In genomic region chr5:177938767-177939166, GRCh38 we compare ENCODE assay signal across 10 cellular contexts. TPM values are rescaled to one million over a fixed set of nuclear protein-coding genes. Genes with fewer than 3 reads are reported as not detected.
DNase-seq lines count a peak whose midpoint lies in the region; ATAC-seq and TF ChIP-seq lines count a peak whose summit lies in the region.
"Not testable (repeated sequence)": the region's sequence is repeated elsewhere in the genome, so short reads cannot be mapped to it uniquely, and the experiment has no call there.
"Had no signal": no experiment of that assay in that cellular context is flagged by ENCODE, and none has a peak within 500 bp of the region (broad histone marks: within the 10 kb centered on the region; RNA-seq: fewer than 3 reads in every experiment).

No MANE protein-coding gene starts in this region.

- WGBS in body of pancreas, 2 donors, result 5 to 13% methylated on average over 5 to 7 of the region's 7 CpGs
- 28% methylated on average over 7 of the region's 7 CpGs for WGBS in liver
- WGBS in trophoblast cell (ENCODE audit: extremely low coverage, insufficient coverage, insufficient read length), result no CpG with 5 or more reads among the region's 7 CpGs

- not testable (repeated sequence) for H2BK120ac ChIP-seq in trophoblast cell (ENCODE audit: insufficient read depth, low read length, poor library complexity)

- not testable (repeated sequence) for H3K4ac ChIP-seq in trophoblast cell (ENCODE audit: low read depth, low read length)

- not testable (repeated sequence) for H3K23ac ChIP-seq in trophoblast cell (ENCODE audit: low read length)

- H3K36me3 ChIP-seq in ACC112 (ENCODE audit: insufficient read depth, low read length); body of pancreas (replicated peaks in 1 of 2; ENCODE audit: insufficient read depth in 1 of 2, low read depth in 2 of 2); liver (ENCODE audit: control insufficient read depth in 4 of 4, insufficient read depth in 3 of 4, low read depth in 1 of 4, low read length in 3 of 4); trophoblast cell (ENCODE audit: control insufficient read depth in 1 of 2, insufficient read depth in 2 of 2, low read length in 2 of 2): not testable (repeated sequence)

- not testable (repeated sequence) for H4K91ac ChIP-seq in trophoblast cell (ENCODE audit: low read depth, low read length)

- not testable (repeated sequence) for H4K8ac ChIP-seq in trophoblast cell (ENCODE audit: low read depth, low read length)

- not testable (repeated sequence) for TF ChIP-seq RAD21 in liver (IDR thresholded peaks at IDR 0.05)

- H3K27me3 Mint-ChIP-seq in activated CD8-positive, alpha-beta T cell treated with anti-CD3 and anti-CD28 coated beads, Interleukin-2, amount 10 ng/mL, durations not matched to agents 7 days and 5 days (ENCODE audit: low read depth), result not testable (repeated sequence)

- TF ChIP-seq POLR2A in body of pancreas (IDR thresholded peaks at IDR 0.05), result not testable (repeated sequence)

- not testable (repeated sequence) for H3K14ac ChIP-seq in trophoblast cell (ENCODE audit: low read length)

- H3K9ac ChIP-seq in liver (ENCODE audit: low read depth in 1 of 2, low read length in 2 of 2); trophoblast cell (ENCODE audit: low read length): not testable (repeated sequence)

- not testable (repeated sequence) for H3K79me2 ChIP-seq in ACC112 (ENCODE audit: control insufficient read depth, insufficient read depth, low read length, unreplicated experiment); trophoblast cell (ENCODE audit: control insufficient read depth, insufficient read depth, low read length, poor library complexity)

- POLR2A ChIA-PET in activated CD8-positive, alpha-beta T cell treated with anti-CD3 and anti-CD28 coated beads, Interleukin-2, amount 10 ng/mL, durations not matched to agents 7 days and 5 days (lab: Charles Lee), result not testable (repeated sequence)

- not testable (repeated sequence) for H2BK12ac ChIP-seq in trophoblast cell (ENCODE audit: low read length)

- DNase-seq in DMS53 (lab: John Stamatoyannopoulos, UW) (peak; percentile 35), NCI-H748 (lab: John Stamatoyannopoulos, UW; ENCODE audit: unreplicated experiment) (peak; percentile 27)
- DNase-seq in activated CD8-positive, alpha-beta T cell treated with anti-CD3 and anti-CD28 coated beads, Interleukin-2, amount 10 ng/mL, durations not matched to agents 7 days and 5 days; body of pancreas; trophoblast cell: not testable (repeated sequence)

- intact Hi-C loops in body of pancreas (cut with DNase I), result not testable (repeated sequence)

- not testable (repeated sequence) for H3K4me1 ChIP-seq in ACC112 (ENCODE audit: control insufficient read depth, insufficient read depth, low read length, unreplicated experiment); liver (ENCODE audit: control insufficient read depth in 4 of 4, insufficient read depth in 4 of 4, low read length in 3 of 4); trophoblast cell (ENCODE audit: control insufficient read depth in 1 of 2, insufficient read depth in 2 of 2, low read length in 2 of 2)
- peaks cover 13% of the 10 kb centered on the region for H3K4me1 ChIP-seq in body of pancreas

- H2BK5ac ChIP-seq in trophoblast cell (ENCODE audit: low read depth, low read length, poor library complexity), result not testable (repeated sequence)

- peak overlapping the region; percentile 71 for H3K4me3 Mint-ChIP-seq in activated CD8-positive, alpha-beta T cell treated with anti-CD3 and anti-CD28 coated beads, Interleukin-2, amount 10 ng/mL, durations not matched to agents 7 days and 5 days

- H3K79me1 ChIP-seq in trophoblast cell (ENCODE audit: low read length), result not testable (repeated sequence)

- H3K4me1 Mint-ChIP-seq in activated CD8-positive, alpha-beta T cell treated with anti-CD3 and anti-CD28 coated beads, Interleukin-2, amount 10 ng/mL, durations not matched to agents 7 days and 5 days (ENCODE audit: low read depth), result peaks cover 12% of the 10 kb centered on the region

- not testable (repeated sequence) for H3K9me3 ChIP-seq in body of pancreas; liver (ENCODE audit: control insufficient read depth in 4 of 4, low read length in 3 of 4); trophoblast cell (ENCODE audit: insufficient read depth, low read depth, low read length)

- H2AK5ac ChIP-seq in trophoblast cell (ENCODE audit: low read length), result not testable (repeated sequence)

- H3K18ac ChIP-seq in trophoblast cell (ENCODE audit: low read length), result not testable (repeated sequence)

- not testable (repeated sequence) for H3K36me3 Mint-ChIP-seq in activated CD8-positive, alpha-beta T cell treated with anti-CD3 and anti-CD28 coated beads, Interleukin-2, amount 10 ng/mL, durations not matched to agents 7 days and 5 days (ENCODE audit: low read depth)

- H3K27ac Mint-ChIP-seq in activated CD8-positive, alpha-beta T cell treated with anti-CD3 and anti-CD28 coated beads, Interleukin-2, amount 10 ng/mL, durations not matched to agents 7 days and 5 days, result not testable (repeated sequence)

- not testable (repeated sequence) for H2AFZ ChIP-seq in ACC112 (ENCODE audit: low read length, unreplicated experiment); trophoblast cell (ENCODE audit: insufficient read depth, low read length, poor library complexity)

- not testable (repeated sequence) for ATAC-seq in activated CD8-positive, alpha-beta T cell treated with anti-CD3 and anti-CD28 coated beads, Interleukin-2, amount 10 ng/mL, durations not matched to agents 7 days and 5 days; body of pancreas
- peak; percentile 2 for ATAC-seq in esophagus mucosa

- H3K9me3 Mint-ChIP-seq in activated CD8-positive, alpha-beta T cell treated with anti-CD3 and anti-CD28 coated beads, Interleukin-2, amount 10 ng/mL, durations not matched to agents 7 days and 5 days (ENCODE audit: insufficient read depth), result not testable (repeated sequence)

- peak overlapping the region; percentile 66 for H3K4me2 ChIP-seq in trophoblast cell (ENCODE audit: low read length)

- CTCF ChIA-PET in activated CD8-positive, alpha-beta T cell treated with anti-CD3 and anti-CD28 coated beads, Interleukin-2, amount 10 ng/mL, durations not matched to agents 7 days and 5 days (lab: Charles Lee), result not testable (repeated sequence)

- TF ChIP-seq CTCF in body of pancreas (IDR thresholded peaks at IDR 0.05); liver (IDR thresholded peaks at IDR 0.05; ENCODE audit: low read depth, low read length, missing input control): not testable (repeated sequence)

- H3K4me3 ChIP-seq in ACC112 (ENCODE audit: low read depth, low read length) (peak overlapping the region; percentile 73), liver (ENCODE audit: low read depth in 1 of 3, low read length in 3 of 3) (peak overlapping the region in 2 of 3 donors; percentile 30 to 31)
- H3K4me3 ChIP-seq in body of pancreas; trophoblast cell (ENCODE audit: low read depth, low read length): not testable (repeated sequence)

- not testable (repeated sequence) for H3K27ac ChIP-seq in ACC112 (ENCODE audit: low read depth, low read length); liver (ENCODE audit: low read depth in 1 of 2, low read length in 2 of 2); trophoblast cell (ENCODE audit: low read depth, low read length)
- peak overlapping the region in 3 of 4 donors; percentile 41 to 65 (median 64) for H3K27ac ChIP-seq in body of pancreas

- H3K27me3 ChIP-seq in ACC112 (ENCODE audit: insufficient read depth, low read length); body of pancreas; liver (ENCODE audit: control insufficient read depth in 4 of 4, insufficient read depth in 4 of 4, low read length in 3 of 4); trophoblast cell (ENCODE audit: insufficient read depth, low read length): not testable (repeated sequence)

- not testable (repeated sequence) for H4K12ac ChIP-seq in trophoblast cell (ENCODE audit: low read depth, low read length)

RNA-seq across cellular contexts. Expression of gene PROP1, which starts 57.3 kb away (rescaled TPM):
- total RNA-seq in activated CD8-positive, alpha-beta T cell treated with anti-CD3 and anti-CD28 coated beads, Interleukin-2, amount 10 ng/mL, durations not matched to agents 7 days and 5 days, result not detected
- not detected for total RNA-seq in body of pancreas
- not detected for total RNA-seq in esophagus mucosa
- total RNA-seq in liver, result not detected
- not detected for polyA plus RNA-seq in liver
- not detected in 2 replicates for polyA plus RNA-seq in trophoblast cell (2013)
- total RNA-seq: left ventricle myocardium superior, uterus had no signal
